ENCODE assay signal across 1 cellular context in genomic region chr16:70770291-70770967, GRCh38.
TF ChIP-seq lines count a peak whose summit lies in the region.

No MANE protein-coding gene starts in this region.

TF ChIP-seq in HepG2, 621 proteins besides CTCF, POLR2A, EP300 and RAD21 (continued from another document and continues in another):
- TF ChIP-seq THAP9 (CRISPR knock-in tag; IDR thresholded peaks at IDR 0.05; ENCODE audit: borderline replicate concordance): 0 out of 2 replicates have a peak, but pooled peaks have one; percentile 28
- TF ChIP-seq GRHL1 (CRISPR knock-in tag; conservative IDR thresholded peaks at IDR 0.05): no peak
- peak; percentile 92 for TF ChIP-seq ZBTB38 (CRISPR knock-in tag; IDR thresholded peaks at IDR 0.05)
- no peak for TF ChIP-seq ZEB1 (IDR thresholded peaks at IDR 0.05; ENCODE audit: insufficient replicate concordance, low read depth)
- TF ChIP-seq ARNTL (CRISPR knock-in tag; IDR thresholded peaks at IDR 0.05): peak; percentile 54; the same call in 1 of the 2 replicates
- no peak for TF ChIP-seq ZFP36 (IDR thresholded peaks at IDR 0.05; ENCODE audit: borderline replicate concordance, low read depth, low read length, partially characterized antibody)
- TF ChIP-seq ZNF83 (CRISPR knock-in tag; IDR thresholded peaks at IDR 0.05; ENCODE audit: borderline replicate concordance): no peak
- no peak for TF ChIP-seq IRF2 (CRISPR knock-in tag; IDR thresholded peaks at IDR 0.05)
- TF ChIP-seq ZNF281 (CRISPR knock-in tag; IDR thresholded peaks at IDR 0.05; ENCODE audit: borderline replicate concordance): no peak
- TF ChIP-seq JUND (CRISPR knock-in tag; IDR thresholded peaks at IDR 0.05): no peak
- TF ChIP-seq ZNF687 (CRISPR knock-in tag; IDR thresholded peaks at IDR 0.05): peak; percentile 26
- no peak for TF ChIP-seq POGZ (CRISPR knock-in tag; IDR thresholded peaks at IDR 0.05)
- TF ChIP-seq LCORL (IDR thresholded peaks at IDR 0.05): no peak
- peak; percentile 62 for TF ChIP-seq LCORL (CRISPR knock-in tag; IDR thresholded peaks at IDR 0.05)
- 0 out of 2 replicates have a peak, but pooled peaks have one; percentile 14 for TF ChIP-seq RARA (CRISPR knock-in tag; IDR thresholded peaks at IDR 0.05)
- peak; percentile 75; the same call in 1 of the 2 replicates for TF ChIP-seq ZFP41 (CRISPR knock-in tag; IDR thresholded peaks at IDR 0.05; ENCODE audit: borderline replicate concordance)
- TF ChIP-seq ZNF788 (CRISPR knock-in tag; IDR thresholded peaks at IDR 0.05; ENCODE audit: borderline replicate concordance): no peak
- TF ChIP-seq KLF15 (CRISPR knock-in tag; IDR thresholded peaks at IDR 0.05; ENCODE audit: borderline replicate concordance): no peak
- 0 out of 2 replicates have a peak, but pooled peaks have one; percentile 27 for TF ChIP-seq ZNF839 (CRISPR knock-in tag; IDR thresholded peaks at IDR 0.05; ENCODE audit: borderline replicate concordance)
- TF ChIP-seq NR2F1 (CRISPR knock-in tag; IDR thresholded peaks at IDR 0.05): no peak
- TF ChIP-seq MTF2 (CRISPR knock-in tag; IDR thresholded peaks at IDR 0.05; ENCODE audit: borderline replicate concordance): 0 out of 2 replicates have a peak, but pooled peaks have one; percentile 33
- peak; percentile 19 for TF ChIP-seq TBX2 (CRISPR knock-in tag; IDR thresholded peaks at IDR 0.05; ENCODE audit: borderline replicate concordance)
- TF ChIP-seq NCOA1 (CRISPR knock-in tag; IDR thresholded peaks at IDR 0.05): peak; percentile 58; the same call in 1 of the 2 replicates
- no peak for TF ChIP-seq ZNF282 (IDR thresholded peaks at IDR 0.05; ENCODE audit: partially characterized antibody)
- no peak for TF ChIP-seq GTF3A (CRISPR knock-in tag; conservative IDR thresholded peaks at IDR 0.05)
- no peak for TF ChIP-seq SP4 (CRISPR knock-in tag; IDR thresholded peaks at IDR 0.05)
- TF ChIP-seq ZBTB34 (CRISPR knock-in tag; IDR thresholded peaks at IDR 0.05): no peak
- peak; percentile 14; the same call in 1 of the 2 replicates for TF ChIP-seq HNF1B (CRISPR knock-in tag; IDR thresholded peaks at IDR 0.05)
- no peak for TF ChIP-seq CBX2 (IDR thresholded peaks at IDR 0.05; ENCODE audit: low read depth, low read length)
- no peak for TF ChIP-seq CBX2 (CRISPR knock-in tag; IDR thresholded peaks at IDR 0.05; ENCODE audit: low read depth)
- TF ChIP-seq ATF5 (CRISPR knock-in tag; IDR thresholded peaks at IDR 0.05; ENCODE audit: low read depth): 0 out of 2 replicates have a peak, but pooled peaks have one; percentile 83
- TF ChIP-seq MBD4 (IDR thresholded peaks at IDR 0.05; ENCODE audit: borderline replicate concordance, low read length): no peak
- TF ChIP-seq FOXP1 (IDR thresholded peaks at IDR 0.05): no peak
- no peak for TF ChIP-seq FOXP1 (CRISPR knock-in tag; IDR thresholded peaks at IDR 0.05)
- TF ChIP-seq HHEX (CRISPR knock-in tag; IDR thresholded peaks at IDR 0.05): no peak
- no peak for TF ChIP-seq ZNF850 (CRISPR knock-in tag; conservative IDR thresholded peaks at IDR 0.05)
- TF ChIP-seq ZNF737 (CRISPR knock-in tag; IDR thresholded peaks at IDR 0.05; ENCODE audit: borderline replicate concordance): 0 out of 2 replicates have a peak, but pooled peaks have one; percentile 37
- no peak for TF ChIP-seq SYNCRIP (IDR thresholded peaks at IDR 0.05; ENCODE audit: insufficient read depth, low read depth, low read length)
- TF ChIP-seq ZNF891 (CRISPR knock-in tag; IDR thresholded peaks at IDR 0.05): no peak
- TF ChIP-seq DMTF1 (CRISPR knock-in tag; IDR thresholded peaks at IDR 0.05): no peak
- TF ChIP-seq ZNF121 (CRISPR knock-in tag; IDR thresholded peaks at IDR 0.05): 0 out of 2 replicates have a peak, but pooled peaks have one; percentile 7
- TF ChIP-seq MXD4 (CRISPR knock-in tag; IDR thresholded peaks at IDR 0.05): no peak
- TF ChIP-seq MYC (CRISPR knock-in tag; IDR thresholded peaks at IDR 0.05; ENCODE audit: borderline replicate concordance): 0 out of 2 replicates have a peak, but pooled peaks have one; percentile 32
- TF ChIP-seq PCBP1 (IDR thresholded peaks at IDR 0.05; ENCODE audit: borderline replicate concordance, low read depth, low read length): no peak
- TF ChIP-seq ZNF34 (CRISPR knock-in tag; IDR thresholded peaks at IDR 0.05; ENCODE audit: borderline replicate concordance): no peak
- peak; percentile 58 for TF ChIP-seq U2AF1 (optimal IDR thresholded peaks at IDR 0.05; ENCODE audit: low read depth, low read length)
- TF ChIP-seq HMGA1 (CRISPR knock-in tag; conservative IDR thresholded peaks at IDR 0.05): no peak
- 0 out of 2 replicates have a peak, but pooled peaks have one; percentile 61 for TF ChIP-seq PAWR (CRISPR knock-in tag; IDR thresholded peaks at IDR 0.05; ENCODE audit: borderline replicate concordance)
- TF ChIP-seq NR2F6 (IDR thresholded peaks at IDR 0.05): 0 out of 2 replicates have a peak, but pooled peaks have one; percentile 12
- no peak; the same call in 1 of the 2 replicates for TF ChIP-seq NR2F6 (CRISPR knock-in tag; IDR thresholded peaks at IDR 0.05)
- no peak for TF ChIP-seq ZNF3 (CRISPR knock-in tag; IDR thresholded peaks at IDR 0.05)
- no peak for TF ChIP-seq REPIN1 (CRISPR knock-in tag; IDR thresholded peaks at IDR 0.05; ENCODE audit: borderline replicate concordance, low read depth)
